In the genomic region with DNA sequence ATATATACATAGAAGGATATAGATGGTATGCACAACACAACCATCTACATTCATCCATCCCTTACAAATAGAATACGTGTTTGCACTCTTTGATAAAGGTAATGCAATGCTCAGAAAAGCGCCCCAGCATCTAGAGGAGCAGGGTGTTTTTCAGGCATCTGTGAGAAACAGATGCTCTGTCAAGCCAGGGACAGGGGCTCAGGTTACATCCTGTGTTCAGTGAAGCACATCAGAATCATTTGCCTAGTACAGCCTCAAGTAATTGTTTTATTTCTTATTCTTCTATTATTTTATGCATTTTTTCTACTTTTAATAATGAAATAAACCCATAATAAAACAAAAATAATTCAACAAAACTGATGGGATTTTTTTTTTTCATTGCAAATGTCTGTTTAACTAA, we compare ENCODE assay signal across 8 cellular contexts. TPM values are rescaled to one million over a fixed set of nuclear protein-coding genes. Genes with fewer than 3 reads are reported as not detected.
DNase-seq lines count a peak whose midpoint lies in the region; ATAC-seq, FAIRE-seq and TF ChIP-seq lines count a peak whose summit lies in the region.

No MANE protein-coding gene starts in this region.

- intact Hi-C loops in esophagus squamous epithelium (cut with DNase I) (no loop called here), thyroid gland (cut with DNase I) (no loop called here)

- TF ChIP-seq POLR2A in esophagus squamous epithelium (IDR thresholded peaks at IDR 0.05) (no peak), thyroid gland (IDR thresholded peaks at IDR 0.05) (no peak)

- H3K27me3 ChIP-seq in esophagus squamous epithelium (no peaks in the 10 kb centered on the region), thyroid gland (no peaks in the 10 kb centered on the region)

- H3K4me1 ChIP-seq in esophagus squamous epithelium = peaks cover 0 to 68% (median 13%) of the 10 kb centered on the region in 3 donors
- no peaks in the 10 kb centered on the region for H3K4me1 ChIP-seq in thyroid gland

- no peak for FAIRE-seq in urothelium cell line (lab: Jason Lieb, UNC)

- TF ChIP-seq CTCF in esophagus squamous epithelium (IDR thresholded peaks at IDR 0.05) (no peak), thyroid gland (IDR thresholded peaks at IDR 0.05) (no peak)

- no peak overlapping the region for H3K4me3 ChIP-seq in esophagus squamous epithelium
- no peak overlapping the region for H3K4me3 ChIP-seq in thyroid gland (replicated peaks in 1 of 3)

- DNase-seq in NCI-H1092 (lab: John Stamatoyannopoulos, UW) = peak; percentile 31
- DNase-seq in cerebellar nuclear complex (lab: John Stamatoyannopoulos, UW) = peak; percentile 18 to 39
- DNase-seq in urothelium cell line (ENCODE audit: low spot score) = no peak
- no peak for DNase-seq in esophagus squamous epithelium (lab: John Stamatoyannopoulos, UW)
- no peak for DNase-seq in NCI-H774 (lab: John Stamatoyannopoulos, UW)
- DNase-seq in thyroid gland = no peak

- H3K36me3 ChIP-seq in esophagus squamous epithelium (no peaks in the 10 kb centered on the region), thyroid gland (no peaks in the 10 kb centered on the region)

- ATAC-seq in GM18498 (IDR thresholded peaks at IDR 0.05; ENCODE audit: unreplicated experiment) (peak; percentile 88), GM21723 (IDR thresholded peaks at IDR 0.05; ENCODE audit: unreplicated experiment) (peak; percentile 93)

- H3K27ac ChIP-seq in esophagus squamous epithelium = no peak overlapping the region
- H3K27ac ChIP-seq in thyroid gland = no peak overlapping the region

- WGBS in esophagus squamous epithelium, 2 donors = 42 to 61% methylated on average over 2 of the region's 2 CpGs
- 36 to 44% methylated on average over 2 of the region's 2 CpGs for WGBS in thyroid gland, 2 donors

- no peaks in the 10 kb centered on the region for H3K9me3 ChIP-seq in esophagus squamous epithelium
- no peaks in the 10 kb centered on the region for H3K9me3 ChIP-seq in thyroid gland

RNA-seq across cellular contexts. Expression of gene HIF1A, which starts 50.5 kb away (rescaled TPM):
- 100 to 1,000 TPM; 108 to 199 (median 127) TPM for total RNA-seq in esophagus squamous epithelium
- total RNA-seq in thyroid gland = 100 to 1,000 TPM; 137 to 295 (median 158) TPM

Comparison
In these comparisons a context has a peak if more than half of its experiments do, and no peak if none do; other contexts are left out.
1. DNase-seq: peak in NCI-H1092 (single experiment) and cerebellar nuclear complex (2 of 2); none in urothelium cell line (single experiment), esophagus squamous epithelium (single experiment), NCI-H774 (single experiment) and thyroid gland (0 of 2).